In genomic region chr1:151909167-151910149, GRCh38 we compare ENCODE assay signal across 8 cellular contexts. TPM values are rescaled to one million over a fixed set of nuclear protein-coding genes. Genes with fewer than 3 reads are reported as not detected.
DNase-seq lines count a peak whose midpoint lies in the region; ATAC-seq and TF ChIP-seq lines count a peak whose summit lies in the region.

Gene THEM4 (minus strand): TSS chr1:151909511. CDS start chr1:151909458, 53 bp downstream.

- peaks cover 3% of the 10 kb centered on the region for H3K36me3 ChIP-seq in CD4-positive, CD25-positive, alpha-beta regulatory T cell (ENCODE audit: control insufficient read depth, insufficient read depth, low read length)
- peaks cover 20% of the 10 kb centered on the region for H3K36me3 ChIP-seq in OCI-LY3 (replicated peaks; ENCODE audit: low read depth, low read length)

- H3K4me3 ChIP-seq in CD4-positive, CD25-positive, alpha-beta regulatory T cell (ENCODE audit: low read depth, low read length) = peak within 1 kb of the TSS; percentile 94
- H3K4me3 ChIP-seq in OCI-LY3 (ENCODE audit: low read length) (peak within 1 kb of the TSS; percentile 88), mononuclear cell (ENCODE audit: low read length) (peak within 1 kb of the TSS; percentile 70)

- H3K27ac ChIP-seq in CD4-positive, CD25-positive, alpha-beta regulatory T cell (ENCODE audit: insufficient read depth, low read length, poor library complexity, severe bottlenecking) = peak within 1 kb of the TSS; percentile 77
- H3K27ac ChIP-seq in OCI-LY3 (ENCODE audit: low read length) = peak within 1 kb of the TSS; percentile 82

- ATAC-seq in CD4-positive, CD25-positive, alpha-beta regulatory T cell (ENCODE audit: low read depth in 2 of 2) = peak; percentile 81 to 86
- peak; percentile 99 for ATAC-seq in GM19372 (IDR thresholded peaks at IDR 0.05; ENCODE audit: low read depth, unreplicated experiment)
- ATAC-seq in HG03521 (IDR thresholded peaks at IDR 0.05; ENCODE audit: unreplicated experiment) = peak; percentile 98

- H3K4me2 ChIP-seq in OCI-LY3 (ENCODE audit: low read length) = peak within 1 kb of the TSS; percentile 93

- peak within 1 kb of the TSS; percentile 82 to 97 (median 90) for H3K4me3 Mint-ChIP-seq in CD4-positive, CD25-positive, alpha-beta regulatory T cell

- peaks cover 19% of the 10 kb centered on the region for H3K36me3 Mint-ChIP-seq in CD4-positive, CD25-positive, alpha-beta regulatory T cell

- H4K20me1 ChIP-seq in OCI-LY3 (ENCODE audit: insufficient read depth, low read length) = peaks cover 22% of the 10 kb centered on the region

- peak; percentile 43 for TF ChIP-seq CTCF in OCI-LY3 (IDR thresholded peaks at IDR 0.05; ENCODE audit: low read depth, low read length)

- H3K27me3 ChIP-seq in CD4-positive, CD25-positive, alpha-beta regulatory T cell (ENCODE audit: control insufficient read depth, insufficient read depth, low read length) = no peaks in the 10 kb centered on the region
- no peaks in the 10 kb centered on the region for H3K27me3 ChIP-seq in OCI-LY3 (ENCODE audit: low read depth, low read length)
- no peaks in the 10 kb centered on the region for H3K27me3 ChIP-seq in mononuclear cell (ENCODE audit: insufficient read depth, low read length)

- peak; percentile 82 to 95 (median 83) for DNase-seq in CD4-positive, CD25-positive, alpha-beta regulatory T cell
- DNase-seq in activated T-cell treated with anti-CD3 and anti-CD28 coated beads for 1 hour (ENCODE audit: low read depth) = peak; percentile 88
- peak; percentile 93 for DNase-seq in epidermal melanocyte (ENCODE audit: insufficient read length, low spot score)
- DNase-seq in stimulated activated CD8-positive, alpha-beta memory T cell treated with anti-CD3 and anti-CD28 coated beads, Interleukin-2, amount 100 ng/mL, for 48 hours (ENCODE audit: low read depth in 2 of 2) = peak; percentile 98

- H3K27me3 Mint-ChIP-seq in CD4-positive, CD25-positive, alpha-beta regulatory T cell = peaks cover 4% of the 10 kb centered on the region

- H3K4me1 Mint-ChIP-seq in CD4-positive, CD25-positive, alpha-beta regulatory T cell = peaks cover 18 to 45% (median 29%) of the 10 kb centered on the region in 4 donors

- H3K4me1 ChIP-seq in CD4-positive, CD25-positive, alpha-beta regulatory T cell (ENCODE audit: control insufficient read depth, insufficient read depth, low read length, poor library complexity, severe bottlenecking) = peaks cover 52% of the 10 kb centered on the region
- H3K4me1 ChIP-seq in OCI-LY3 (ENCODE audit: low read length) (peaks cover 16% of the 10 kb centered on the region), mononuclear cell (ENCODE audit: insufficient read depth, low read length) (peaks cover 32% of the 10 kb centered on the region)

- peak within 1 kb of the TSS; percentile 85 to 98 (median 94) for H3K27ac Mint-ChIP-seq in CD4-positive, CD25-positive, alpha-beta regulatory T cell

- H2AFZ ChIP-seq in OCI-LY3 (ENCODE audit: low read depth, low read length) = peak within 1 kb of the TSS; percentile 87

- peaks cover 0 to 8% (median 2%) of the 10 kb centered on the region in 7 donors for H3K9me3 Mint-ChIP-seq in CD4-positive, CD25-positive, alpha-beta regulatory T cell

- H3K9me3 ChIP-seq in CD4-positive, CD25-positive, alpha-beta regulatory T cell (ENCODE audit: control insufficient read depth in 2 of 2, low read length in 2 of 2) = peaks cover 0 to 10% of the 10 kb centered on the region in 2 experiments
- H3K9me3 ChIP-seq in OCI-LY3 (ENCODE audit: insufficient read depth, low read length) (no peaks in the 10 kb centered on the region), mononuclear cell (ENCODE audit: low read depth, low read length) (no peaks in the 10 kb centered on the region)

- peak within 1 kb of the TSS; percentile 98 for H3K9ac ChIP-seq in OCI-LY3 (ENCODE audit: low read length)

- H3K79me2 ChIP-seq in OCI-LY3 (ENCODE audit: low read length) = peaks cover 55% of the 10 kb centered on the region

RNA-seq across cellular contexts. Expression of gene THEM4, which starts in this region (rescaled TPM):
- total RNA-seq in CD4-positive, CD25-positive, alpha-beta regulatory T cell = 69.5 TPM
- 100 to 1,000 TPM in 3 of 4 donors, 10 to 100 TPM in 1; 99.1 to 146 (median 123) TPM for polyA plus RNA-seq in CD4-positive, CD25-positive, alpha-beta regulatory T cell
- 16.0 TPM for total RNA-seq in mononuclear cell

Comparison
In these comparisons a context has a peak if more than half of its experiments do, and no peak if none do; other contexts are left out.
1. Peak in every context shown above with its lines: DNase-seq, ATAC-seq, H3K4me3 ChIP-seq and H3K27ac ChIP-seq.